In genomic region chr14:74784634-74785033, GRCh38 we compare ENCODE assay signal across 1 cellular context.
TF ChIP-seq lines count a peak whose summit lies in the region.

No MANE protein-coding gene starts in this region.

TF ChIP-seq in GM23338, 12 proteins besides CTCF, POLR2A, EP300 and RAD21 (continued from another document):
- TF ChIP-seq ZNF462 (CRISPR knock-in tag; IDR thresholded peaks at IDR 0.05) (no peak), REST (IDR thresholded peaks at IDR 0.05; ENCODE audit: unreplicated experiment) (no peak), ETS1 (IDR thresholded peaks at IDR 0.05) (no peak), EZH2 (IDR thresholded peaks at IDR 0.05; ENCODE audit: low read depth, unreplicated experiment) (no peak), POLR2AphosphoS5 (IDR thresholded peaks at IDR 0.05; ENCODE audit: low read depth) (no peak), NANOG (IDR thresholded peaks at IDR 0.05; ENCODE audit: borderline replicate concordance) (no peak), ZNF114 (CRISPR knock-in tag; IDR thresholded peaks at IDR 0.05) (no peak)
